Comparison of ENCODE assay signal across 16 cellular contexts in the genomic region with DNA sequence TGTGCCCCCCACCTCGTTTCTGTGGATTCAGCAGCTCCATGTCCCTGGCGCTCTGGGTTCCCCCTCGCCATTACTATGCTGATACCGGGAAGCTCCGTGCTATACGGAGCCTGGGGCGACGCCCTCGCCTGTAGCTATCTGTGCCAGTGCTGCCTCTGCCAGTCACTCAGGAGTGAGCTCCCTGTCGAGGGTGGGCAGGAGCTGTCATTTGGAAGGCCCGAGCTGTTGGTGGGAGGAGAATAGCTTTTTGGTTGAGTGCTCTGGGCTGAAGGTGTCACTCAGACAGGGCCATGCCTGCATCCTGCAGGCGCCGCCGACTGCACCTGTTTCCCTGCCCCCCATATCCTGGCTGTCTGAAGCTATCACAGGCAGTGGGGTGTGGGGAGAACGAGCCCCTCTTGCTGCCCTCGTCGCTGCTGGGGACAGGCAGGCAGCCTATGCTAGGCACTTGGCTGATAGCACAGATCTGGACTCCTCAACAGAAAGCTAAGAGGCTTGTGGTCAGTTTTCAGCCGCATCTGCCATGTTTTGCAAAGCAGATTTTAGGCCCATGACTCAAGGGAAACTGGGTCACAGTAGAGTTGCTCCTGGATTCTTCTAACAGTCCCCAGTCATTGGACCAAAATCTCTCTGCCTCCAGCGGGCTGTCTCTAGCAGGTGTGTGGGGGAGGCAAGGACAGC. TPM values are rescaled to one million over a fixed set of nuclear protein-coding genes. Genes with fewer than 3 reads are reported as not detected.
DNase-seq lines count a peak whose midpoint lies in the region; ATAC-seq, FAIRE-seq and TF ChIP-seq lines count a peak whose summit lies in the region.
"Had no signal": no experiment of that assay in that cellular context is flagged by ENCODE, and none has a peak within 500 bp of the region (broad histone marks: within the 10 kb centered on the region; RNA-seq: fewer than 3 reads in every experiment).

No MANE protein-coding gene starts in this region.

- ATAC-seq in HG03108 (IDR thresholded peaks at IDR 0.05; ENCODE audit: unreplicated experiment), result peak; percentile 36
- peak; percentile 39 for ATAC-seq in GM12878
- no peak for ATAC-seq in SK-N-SH treated with all-trans-retinoic acid at 6 μM for 48 hours
- ATAC-seq in GM21515 (IDR thresholded peaks at IDR 0.05; ENCODE audit: unreplicated experiment), result no peak

- peak; percentile 22; the same call in 1 of the 2 replicates for TF ChIP-seq POLR2A in GM12878 (IDR thresholded peaks at IDR 0.05; ENCODE audit: low read depth, low read length)

- in situ Hi-C loops in GM12878 (cut with MboI), result no loop called here

- H4K20me1 ChIP-seq in GM12878 (ENCODE audit: control insufficient read depth, insufficient read depth), result no peaks in the 10 kb centered on the region

- H3K4me1 Mint-ChIP-seq in neural crest cell, result peaks cover 15% of the 10 kb centered on the region

- intact Hi-C loops in GM12878 (cut with micrococcal nuclease; ENCODE audit: unreplicated experiment), result no loop called here

- H3K36me3 Mint-ChIP-seq in neural crest cell (ENCODE audit: low read depth), result no peaks in the 10 kb centered on the region

- H3K27ac Mint-ChIP-seq in neural crest cell (ENCODE audit: unreplicated experiment), result peak overlapping the region; percentile 35

- peaks cover 0 to 2% of the 10 kb centered on the region in 2 experiments; a peak in 2 of 4 replicates for H3K27me3 ChIP-seq in GM12878 (replicated peaks in 1 of 2; ENCODE audit: control insufficient read depth in 2 of 2, insufficient read depth in 2 of 2, low read length in 1 of 2)

- no peaks in the 10 kb centered on the region for H3K36me3 ChIP-seq in GM12878 (ENCODE audit: control insufficient read depth in 2 of 2, insufficient read depth in 2 of 2, low read length in 1 of 2)

- 0 out of 2 replicates have a peak overlapping the region, but pooled peaks have one; percentile 11 for H3K27ac ChIP-seq in GM12878 (ENCODE audit: control insufficient read depth, insufficient read depth)

- peak overlapping the region; percentile 50 for H2AFZ ChIP-seq in GM12878 (ENCODE audit: control insufficient read depth, low read depth, low read length)

- POLR2A ChIA-PET in GM12878 (lab: Charles Lee), result no interaction called here

- DNase-seq in NCI-H2107 treated with DMSO at 0.1 percent for 48 hours (lab: John Stamatoyannopoulos, UW; ENCODE audit: unreplicated experiment), result peak; percentile 1
- no peak for DNase-seq in NCI-H2107 (lab: John Stamatoyannopoulos, UW)
- DNase-seq in GM12878 (ENCODE audit: low read depth, low spot score), result no peak
- DNase-seq in neural crest cell (ENCODE audit: low read depth, low spot score), result no peak
- DNase-seq in Ammon's horn (ENCODE audit: low spot score), result no peak
- DNase-seq: activated CD8-positive, alpha-beta memory T cell treated with anti-CD3 and anti-CD28 coated beads for 24 hours; amniotic stem cell; NCI-H446; T1000 had no signal

- peaks cover 21% of the 10 kb centered on the region for H3K27me3 Mint-ChIP-seq in neural crest cell (ENCODE audit: low read depth)

- H3K9me3 Mint-ChIP-seq in neural crest cell, result no peaks in the 10 kb centered on the region

- no peak for TF ChIP-seq CTCF in GM12878 (IDR thresholded peaks at IDR 0.05 in 2 of 3, conservative IDR thresholded peaks at IDR 0.05 in 1 of 3; ENCODE audit: control insufficient read depth in 2 of 3, extremely low read depth in 1 of 3, insufficient read depth in 1 of 3, low read depth in 3 of 3, low read length in 3 of 3)
- no peak for TF ChIP-seq CTCF in neural crest cell (conservative IDR thresholded peaks at IDR 0.05)

- H3K4me3 ChIP-seq in GM12878, result peak overlapping the region; percentile 43; the same call in 1 of the 2 replicates

- no TSS peak for BruUV-seq in GM12878 (replicated peaks; lab: Mats Ljungman, UMichigan)

- peak overlapping the region; percentile 88 for H3K4me2 ChIP-seq in GM12878 (ENCODE audit: control insufficient read depth, insufficient read depth)

- H3K79me2 ChIP-seq in GM12878 (ENCODE audit: control insufficient read depth, insufficient read depth, low read length), result no peaks in the 10 kb centered on the region

- peaks cover 40% of the 10 kb centered on the region for H3K4me1 ChIP-seq in GM12878 (ENCODE audit: control insufficient read depth, insufficient read depth, low read length)

- FAIRE-seq in GM12878 (lab: Jason Lieb, UNC), result no peak
- FAIRE-seq: A204.1, frontal cortex, urothelium cell line had no signal

- H3K9ac ChIP-seq in GM12878 (ENCODE audit: control insufficient read depth, insufficient read depth, low read length), result 0 out of 2 replicates have a peak overlapping the region, but pooled peaks have one; percentile 39

- 8% methylated on average over 19 of the region's 19 CpGs for WGBS in GM12878 (ENCODE audit: insufficient coverage, insufficient replicate concordance, low lambda C conversion rate, missing lambda C conversion rate)

- no peaks in the 10 kb centered on the region for H3K9me3 ChIP-seq in GM12878 (replicated peaks; ENCODE audit: control insufficient read depth, insufficient read depth, low read length)

- RAD21 ChIA-PET in GM12878 (lab: Charles Lee; ENCODE audit: unreplicated experiment), result interaction anchor here (0.7 to 1.2 kb wide), 3 partner anchors 12 to 192 kb away, joined by 3 to 4 read pairs (median 3); a partner anchor contains a TSS

- TF ChIP-seq RAD21 in GM12878 (IDR thresholded peaks at IDR 0.05; ENCODE audit: insufficient read depth, low read depth, low read length), result no peak

- no peak overlapping the region for H3K4me3 Mint-ChIP-seq in neural crest cell

- CTCF ChIA-PET in GM12878 (lab: Yijun Ruan, JAX), result interaction anchor here (1.0 to 1.1 kb wide), 2 partner anchors 52 to 193 kb away, joined by 3 to 4 read pairs; a partner anchor contains a TSS

- TF ChIP-seq EP300 in GM12878 (IDR thresholded peaks at IDR 0.05; ENCODE audit: borderline replicate concordance in 1 of 2, control insufficient read depth in 1 of 2, low read depth in 2 of 2, low read length in 2 of 2), result no peak

- SMC1A ChIA-PET in GM12878 (lab: Charles Lee; ENCODE audit: uncharacterized antibody, unreplicated experiment), result interaction anchor here (0.9 kb wide), 1 partner anchor 193 kb away, joined by 3 read pairs; a partner anchor contains a TSS

TF ChIP-seq in GM12878, 131 proteins besides CTCF, POLR2A, EP300 and RAD21 (continues in another document):
- TF ChIP-seq BHLHE40 (IDR thresholded peaks at IDR 0.05; ENCODE audit: borderline replicate concordance in 1 of 2, low read depth in 2 of 2, low read length in 1 of 2) (no peak), ZSCAN29 (IDR thresholded peaks at IDR 0.05) (no peak), TCF12 (IDR thresholded peaks at IDR 0.05; ENCODE audit: low read depth, low read length) (peak; percentile 78), TCF3 (IDR thresholded peaks at IDR 0.05; ENCODE audit: borderline replicate concordance, insufficient read depth, low read depth, low read length) (peak; percentile 68; the same call in 1 of the 2 replicates), CBX5 (IDR thresholded peaks at IDR 0.05; ENCODE audit: low read depth) (no peak), ESRRA (IDR thresholded peaks at IDR 0.05; ENCODE audit: low read length) (no peak), NR2C2 (IDR thresholded peaks at IDR 0.05; ENCODE audit: borderline replicate concordance, control insufficient read depth, insufficient read length, low read depth) (no peak), JUNB (IDR thresholded peaks at IDR 0.05) (no peak), RUNX3 (IDR thresholded peaks at IDR 0.05; ENCODE audit: low read length) (peak; percentile 58)

TF ChIP-seq in SK-N-SH treated with all-trans-retinoic acid at 6 μM for 48 hours, 23 proteins besides CTCF, POLR2A, EP300 and RAD21 (continues in another document):
- TF ChIP-seq, protein P1, sequence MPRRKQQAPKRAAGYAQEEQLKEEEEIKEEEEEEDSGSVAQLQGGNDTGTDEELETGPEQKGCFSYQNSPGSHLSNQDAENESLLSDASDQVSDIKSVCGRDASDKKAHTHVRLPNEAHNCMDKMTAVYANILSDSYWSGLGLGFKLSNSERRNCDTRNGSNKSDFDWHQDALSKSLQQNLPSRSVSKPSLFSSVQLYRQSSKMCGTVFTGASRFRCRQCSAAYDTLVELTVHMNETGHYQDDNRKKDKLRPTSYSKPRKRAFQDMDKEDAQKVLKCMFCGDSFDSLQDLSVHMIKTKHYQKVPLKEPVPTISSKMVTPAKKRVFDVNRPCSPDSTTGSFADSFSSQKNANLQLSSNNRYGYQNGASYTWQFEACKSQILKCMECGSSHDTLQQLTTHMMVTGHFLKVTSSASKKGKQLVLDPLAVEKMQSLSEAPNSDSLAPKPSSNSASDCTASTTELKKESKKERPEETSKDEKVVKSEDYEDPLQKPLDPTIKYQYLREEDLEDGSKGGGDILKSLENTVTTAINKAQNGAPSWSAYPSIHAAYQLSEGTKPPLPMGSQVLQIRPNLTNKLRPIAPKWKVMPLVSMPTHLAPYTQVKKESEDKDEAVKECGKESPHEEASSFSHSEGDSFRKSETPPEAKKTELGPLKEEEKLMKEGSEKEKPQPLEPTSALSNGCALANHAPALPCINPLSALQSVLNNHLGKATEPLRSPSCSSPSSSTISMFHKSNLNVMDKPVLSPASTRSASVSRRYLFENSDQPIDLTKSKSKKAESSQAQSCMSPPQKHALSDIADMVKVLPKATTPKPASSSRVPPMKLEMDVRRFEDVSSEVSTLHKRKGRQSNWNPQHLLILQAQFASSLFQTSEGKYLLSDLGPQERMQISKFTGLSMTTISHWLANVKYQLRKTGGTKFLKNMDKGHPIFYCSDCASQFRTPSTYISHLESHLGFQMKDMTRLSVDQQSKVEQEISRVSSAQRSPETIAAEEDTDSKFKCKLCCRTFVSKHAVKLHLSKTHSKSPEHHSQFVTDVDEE (CRISPR knock-in tag; IDR thresholded peaks at IDR 0.05), result no peak
- no peak for TF ChIP-seq CSDC2 (CRISPR knock-in tag; IDR thresholded peaks at IDR 0.05)
- TF ChIP-seq RARB (CRISPR knock-in tag; IDR thresholded peaks at IDR 0.05), result no peak

RNA-seq across cellular contexts. Expression of a gene that starts 31.8 kb away (rescaled TPM):
- total RNA-seq in GM12878 (2013; cell fraction: nucleolus; rRNA removed), result 0.25 TPM in 1 of 2 replicates, not detected in the other
- 0.16 TPM in 1 of 2 replicates, not detected in the other for total RNA-seq in GM12878 (2014; rRNA removed)
- total RNA-seq in GM12878 (2014; rRNA removed; fragmentation: Illumina TruSeq; extraction: Trizol), result 0.09 TPM in 1 of 2 replicates, not detected in the other
- 1.2 and 2.2 TPM in 2 replicates for total RNA-seq in GM12878 (2021)
- 0.10 TPM for polyA plus RNA-seq in GM12878 (2011; ENCODE audit: low read depth)
- polyA plus RNA-seq in GM12878 (2011; rRNA removed), result not detected in 2 replicates
- 0.06 TPM in 1 of 2 replicates, not detected in the other for polyA plus RNA-seq in GM12878 (2011; cell fraction: cytosol; rRNA removed)
- polyA plus RNA-seq in GM12878 (2011; cell fraction: nucleus; rRNA removed), result 0.12 and 0.46 TPM in 2 replicates
- 0.88 and 2.1 TPM in 2 replicates for polyA plus RNA-seq in GM12878 (2012)
- polyA plus RNA-seq in GM12878 (2014; fragmentation: Illumina TruSeq; extraction: Trizol), result 0.04 TPM in 1 of 2 replicates, not detected in the other
- not detected for polyA plus RNA-seq in GM12878 (2014; fragmentation: Nextera tagmentation; extraction: Ambion mirVana)
- 0.28 and 0.57 TPM in 2 replicates for polyA plus RNA-seq in GM12878 (2014; rRNA removed)
- under 1 TPM in 1 of 2 experiments, not detected in 1; 0.13 TPM for polyA plus RNA-seq in GM12878 (2016; fragmentation: Nextera tagmentation; extraction: Ambion mirVana)
- not detected in 2 replicates for polyA minus RNA-seq in GM12878 (2011; rRNA and poly(A)+ RNA removed)
- not detected in 2 replicates for polyA minus RNA-seq in GM12878 (2011; cell fraction: cytosol; rRNA and poly(A)+ RNA removed)
- not detected in 2 replicates for polyA minus RNA-seq in GM12878 (2011; cell fraction: nucleus; rRNA and poly(A)+ RNA removed)
- total RNA-seq in neural crest cell, result 2.0 and 2.5 TPM in 2 replicates
- total RNA-seq: RPMI7951 had no signal

Comparison
In these comparisons a context has a peak if more than half of its experiments do, and no peak if none do; other contexts are left out.
1. ATAC-seq: peak in HG03108 (single experiment) and GM12878 (single experiment); none in SK-N-SH treated with all-trans-retinoic acid at 6 μM for 48 hours (single experiment) and GM21515 (single experiment).